Comparison of ENCODE assay signal across 9 cellular contexts in the genomic region with DNA sequence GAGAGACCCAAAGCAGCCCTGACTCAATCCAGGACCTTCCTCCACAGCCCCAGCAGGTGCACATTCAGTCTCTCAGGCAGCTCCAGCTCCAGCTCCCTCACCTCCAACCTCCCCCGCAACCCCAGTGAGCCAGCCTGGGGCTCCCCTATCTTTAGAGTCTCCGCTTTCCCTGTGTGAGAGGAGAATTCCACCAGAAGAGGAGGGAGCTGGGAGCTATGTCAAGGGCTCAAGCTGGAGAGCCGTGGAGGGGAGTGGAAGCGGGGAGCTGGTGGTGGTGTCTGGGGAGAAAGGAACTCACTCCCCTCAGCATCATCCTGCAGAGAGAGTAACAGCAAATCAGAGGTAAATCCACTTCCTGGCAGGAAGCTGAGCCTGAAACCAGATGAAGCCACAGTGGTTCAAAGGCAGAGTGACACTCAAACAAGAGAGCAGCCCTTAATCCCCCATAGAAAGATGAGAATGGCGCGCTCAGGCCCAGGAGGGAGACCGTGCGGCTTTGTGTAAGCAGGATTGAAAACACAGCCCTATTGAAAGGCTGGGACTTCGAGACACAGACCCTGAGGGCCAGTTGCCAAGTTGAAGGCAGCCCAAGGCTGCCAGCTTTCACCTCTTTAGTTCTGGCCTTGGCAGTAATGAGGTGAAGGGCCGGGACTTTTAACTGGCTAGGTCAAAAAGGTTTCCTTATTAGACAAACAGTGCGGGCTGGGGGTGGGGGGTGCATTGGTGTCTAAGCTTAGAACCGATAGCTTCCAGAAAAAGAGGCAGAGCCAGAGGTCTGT. TPM values are rescaled to one million over a fixed set of nuclear protein-coding genes. Genes with fewer than 3 reads are reported as not detected.
DNase-seq lines count a peak whose midpoint lies in the region; ATAC-seq lines count a peak whose summit lies in the region.
"Had no signal": no experiment of that assay in that cellular context is flagged by ENCODE, and none has a peak within 500 bp of the region (broad histone marks: within the 10 kb centered on the region; RNA-seq: fewer than 3 reads in every experiment).

No MANE protein-coding gene starts in this region.

- H3K4me3 ChIP-seq in MG63 = no peak overlapping the region

- H3K27me3 ChIP-seq in MG63 = no peaks in the 10 kb centered on the region

- no peaks in the 10 kb centered on the region for H3K36me3 ChIP-seq in MG63

- H3K27ac Mint-ChIP-seq in activated naive CD8-positive, alpha-beta T cell treated with anti-CD3 and anti-CD28 coated beads for 36 hours = peak overlapping the region; percentile 79
- H3K27ac Mint-ChIP-seq in stimulated activated effector memory CD8-positive, alpha-beta T cell treated with anti-CD3 and anti-CD28 coated beads, Interleukin-12 subunit alpha, Interleukin-12 subunit beta, amount 100 ng/mL, for 72 hours = peak overlapping the region; percentile 35
- H3K27ac Mint-ChIP-seq: memory B cell had no signal

- no peaks in the 10 kb centered on the region for H3K27me3 Mint-ChIP-seq in activated naive CD8-positive, alpha-beta T cell treated with anti-CD3 and anti-CD28 coated beads for 36 hours

- no peaks in the 10 kb centered on the region for H3K36me3 Mint-ChIP-seq in activated naive CD8-positive, alpha-beta T cell treated with anti-CD3 and anti-CD28 coated beads for 36 hours
- no peaks in the 10 kb centered on the region for H3K36me3 Mint-ChIP-seq in stimulated activated effector memory CD8-positive, alpha-beta T cell treated with anti-CD3 and anti-CD28 coated beads, Interleukin-12 subunit alpha, Interleukin-12 subunit beta, amount 100 ng/mL, for 72 hours
- H3K36me3 Mint-ChIP-seq: memory B cell had no signal

- H3K9me3 ChIP-seq in MG63 = no peaks in the 10 kb centered on the region

- in situ Hi-C loops in G401 (cut with HindIII; ENCODE audit: low sequenced_read_pairs) = no loop called here

- no peaks in the 10 kb centered on the region for H3K9me3 Mint-ChIP-seq in activated naive CD8-positive, alpha-beta T cell treated with anti-CD3 and anti-CD28 coated beads for 36 hours
- no peaks in the 10 kb centered on the region for H3K9me3 Mint-ChIP-seq in stimulated activated effector memory CD8-positive, alpha-beta T cell treated with anti-CD3 and anti-CD28 coated beads, Interleukin-12 subunit alpha, Interleukin-12 subunit beta, amount 100 ng/mL, for 72 hours
- H3K9me3 Mint-ChIP-seq: memory B cell had no signal

- no peak for DNase-seq in activated CD4-positive, CD25-positive, alpha-beta regulatory T cell (lab: John Stamatoyannopoulos, UW)
- DNase-seq in T follicular helper cell (ENCODE audit: low read depth) (peak; percentile 5), MG63 (no peak), G401 (ENCODE audit: low spot score) (no peak)
- peak; percentile 34 for DNase-seq in activated naive CD8-positive, alpha-beta T cell treated with anti-CD3 and anti-CD28 coated beads for 36 hours
- DNase-seq in stimulated activated effector memory CD8-positive, alpha-beta T cell treated with anti-CD3 and anti-CD28 coated beads, Interleukin-12 subunit alpha, Interleukin-12 subunit beta, amount 100 ng/mL, for 72 hours (ENCODE audit: low spot score in 2 of 2) = no peak

- peak overlapping the region; percentile 51 for H3K4me3 Mint-ChIP-seq in activated naive CD8-positive, alpha-beta T cell treated with anti-CD3 and anti-CD28 coated beads for 36 hours
- peak overlapping the region; percentile 7 for H3K4me3 Mint-ChIP-seq in stimulated activated effector memory CD8-positive, alpha-beta T cell treated with anti-CD3 and anti-CD28 coated beads, Interleukin-12 subunit alpha, Interleukin-12 subunit beta, amount 100 ng/mL, for 72 hours
- H3K4me3 Mint-ChIP-seq: memory B cell had no signal

- peaks cover 24% of the 10 kb centered on the region for H3K4me1 Mint-ChIP-seq in activated naive CD8-positive, alpha-beta T cell treated with anti-CD3 and anti-CD28 coated beads for 36 hours
- H3K4me1 Mint-ChIP-seq in stimulated activated effector memory CD8-positive, alpha-beta T cell treated with anti-CD3 and anti-CD28 coated beads, Interleukin-12 subunit alpha, Interleukin-12 subunit beta, amount 100 ng/mL, for 72 hours = peaks cover 11% of the 10 kb centered on the region
- H3K4me1 Mint-ChIP-seq: memory B cell had no signal

- peak; percentile 70 to 73 for ATAC-seq in activated CD4-positive, CD25-positive, alpha-beta regulatory T cell treated with anti-CD3 and anti-CD28 coated beads, Interleukin-2, amount 50 U/mL, for 24 hours
- peak; percentile 78 for ATAC-seq in stimulated activated effector memory CD8-positive, alpha-beta T cell treated with anti-CD3 and anti-CD28 coated beads, Interleukin-12 subunit alpha, Interleukin-12 subunit beta, amount 100 ng/mL, for 72 hours
- no peak for ATAC-seq in GM21390 (IDR thresholded peaks at IDR 0.05; ENCODE audit: unreplicated experiment)

RNA-seq across cellular contexts. Expression of gene CDON, which starts 21.4 kb away (rescaled TPM):
- total RNA-seq in activated naive CD8-positive, alpha-beta T cell treated with anti-CD3 and anti-CD28 coated beads for 36 hours = 1 to 10 TPM; 2.0 to 2.6 TPM
- total RNA-seq in MG63 (2014; rRNA removed; shearing (Covaris generic); ENCODE audit: low replicate concordance) = 25.4 and 36.3 TPM in 2 replicates
- total RNA-seq in G401 (2014; rRNA removed; shearing (Covaris generic)) = 1.3 and 12.7 TPM in 2 replicates

Comparison
In these comparisons a context has a peak if more than half of its experiments do, and no peak if none do; other contexts are left out.
1. DNase-seq: peak in T follicular helper cell (single experiment) and activated naive CD8-positive, alpha-beta T cell treated with anti-CD3 and anti-CD28 coated beads for 36 hours (single experiment); none in activated CD4-positive, CD25-positive, alpha-beta regulatory T cell (0 of 4), stimulated activated effector memory CD8-positive, alpha-beta T cell treated with anti-CD3 and anti-CD28 coated beads, Interleukin-12 subunit alpha, Interleukin-12 subunit beta, amount 100 ng/mL, for 72 hours (0 of 2), MG63 (single experiment) and G401 (single experiment).